ENCODE assay signal across 13 cellular contexts in genomic region chr5:60504342-60504741, GRCh38.
A peak's percentile ranks its signal among the peaks of the same experiment; 100 is the strongest.
DNase-seq lines count a peak whose midpoint lies in the region; ATAC-seq lines count a peak whose summit lies in the region.
"Had no signal": no experiment of that assay in that cellular context is flagged by ENCODE, and none has a peak within 500 bp of the region (broad histone marks: within the 10 kb centered on the region; RNA-seq: fewer than 3 reads in every experiment).

No MANE protein-coding gene starts in this region.

- no peak for DNase-seq in NCI-H774 (lab: John Stamatoyannopoulos, UW)
- DNase-seq in DMS53 (lab: John Stamatoyannopoulos, UW) = no peak
- DNase-seq in HUDEP-2 (lab: John Stamatoyannopoulos, UW; ENCODE audit: unreplicated experiment in 76 of 76) = no peak
- DNase-seq in C1 segment of cervical spinal cord (lab: John Stamatoyannopoulos, UW) = no peak
- DNase-seq: aorta, endodermal cell, MG63, right cardiac atrium, tibial artery had no signal

- ATAC-seq in GM18498 (IDR thresholded peaks at IDR 0.05; ENCODE audit: unreplicated experiment) (peak; percentile 89), GM19455 (IDR thresholded peaks at IDR 0.05; ENCODE audit: unreplicated experiment) (peak; percentile 90), HG02852 (IDR thresholded peaks at IDR 0.05; ENCODE audit: unreplicated experiment) (peak; percentile 92), HG03558 (IDR thresholded peaks at IDR 0.05; ENCODE audit: extremely low read depth, unreplicated experiment) (peak; percentile 72)
- ATAC-seq: right cardiac atrium had no signal
